Comparison of ENCODE assay signal across 1 cellular context in the genomic region with DNA sequence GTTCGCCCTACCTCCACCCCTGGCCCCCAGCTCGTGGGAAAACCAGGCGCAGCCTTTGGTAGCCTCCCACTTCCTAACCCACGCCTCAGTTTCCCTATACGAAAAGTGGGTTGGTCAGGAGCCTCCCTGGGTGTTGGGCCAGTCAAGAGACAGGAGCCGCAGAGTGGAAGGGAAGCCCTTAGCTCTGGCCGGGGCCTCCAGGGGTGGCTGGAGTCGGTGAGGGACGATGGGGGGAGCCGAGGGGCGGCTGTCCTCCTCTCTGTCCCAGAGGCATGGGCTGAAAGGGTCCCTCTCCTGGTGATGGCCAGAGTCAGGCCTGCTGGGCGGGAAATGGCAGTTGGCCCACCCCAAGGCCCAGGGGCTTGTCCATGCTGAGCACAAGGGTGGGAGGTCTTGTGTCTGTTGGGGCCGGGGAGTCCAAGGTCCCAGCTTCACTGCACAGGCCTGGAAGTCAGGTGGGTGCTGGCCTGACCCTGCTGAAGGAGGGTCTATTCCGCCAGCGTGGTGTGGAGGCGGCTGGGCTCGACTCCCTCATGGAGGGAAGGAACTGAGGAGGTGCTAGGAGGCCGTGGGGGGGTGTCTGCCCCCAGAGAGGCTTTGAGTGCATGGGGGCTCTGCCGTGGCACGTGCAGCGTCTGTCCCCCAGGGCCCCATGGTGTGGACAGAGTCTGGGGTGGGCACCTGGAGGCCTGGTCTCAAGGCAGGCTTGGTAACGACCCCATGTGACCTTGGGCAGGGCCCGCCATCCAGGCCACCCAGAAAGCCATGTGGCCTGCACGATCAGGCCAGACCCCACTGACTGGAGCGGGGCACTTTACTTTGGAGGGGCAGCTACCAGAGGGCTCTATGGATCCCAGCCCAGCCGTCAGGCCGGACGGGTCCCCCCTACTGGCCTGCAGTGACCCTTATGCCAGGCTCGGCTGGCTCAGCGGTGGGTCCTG.
TF ChIP-seq lines count a peak whose summit lies in the region.

No MANE protein-coding gene starts in this region.

TF ChIP-seq in A549, 52 proteins besides CTCF, POLR2A, EP300 and RAD21 (continued from another document):
- TF ChIP-seq, protein P1, sequence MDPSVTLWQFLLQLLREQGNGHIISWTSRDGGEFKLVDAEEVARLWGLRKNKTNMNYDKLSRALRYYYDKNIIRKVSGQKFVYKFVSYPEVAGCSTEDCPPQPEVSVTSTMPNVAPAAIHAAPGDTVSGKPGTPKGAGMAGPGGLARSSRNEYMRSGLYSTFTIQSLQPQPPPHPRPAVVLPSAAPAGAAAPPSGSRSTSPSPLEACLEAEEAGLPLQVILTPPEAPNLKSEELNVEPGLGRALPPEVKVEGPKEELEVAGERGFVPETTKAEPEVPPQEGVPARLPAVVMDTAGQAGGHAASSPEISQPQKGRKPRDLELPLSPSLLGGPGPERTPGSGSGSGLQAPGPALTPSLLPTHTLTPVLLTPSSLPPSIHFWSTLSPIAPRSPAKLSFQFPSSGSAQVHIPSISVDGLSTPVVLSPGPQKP (IDR thresholded peaks at IDR 0.05; ENCODE audit: low read depth, low read length): no peak
- peak; percentile 20; the same call in 1 of the 2 replicates for TF ChIP-seq TFCP2L1 (CRISPR knock-in tag; IDR thresholded peaks at IDR 0.05)
- TF ChIP-seq, protein P2, sequence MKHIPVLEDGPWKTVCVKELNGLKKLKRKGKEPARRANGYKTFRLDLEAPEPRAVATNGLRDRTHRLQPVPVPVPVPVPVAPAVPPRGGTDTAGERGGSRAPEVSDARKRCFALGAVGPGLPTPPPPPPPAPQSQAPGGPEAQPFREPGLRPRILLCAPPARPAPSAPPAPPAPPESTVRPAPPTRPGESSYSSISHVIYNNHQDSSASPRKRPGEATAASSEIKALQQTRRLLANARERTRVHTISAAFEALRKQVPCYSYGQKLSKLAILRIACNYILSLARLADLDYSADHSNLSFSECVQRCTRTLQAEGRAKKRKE (CRISPR knock-in tag; IDR thresholded peaks at IDR 0.05; ENCODE audit: low read depth): no peak
TF ChIP-seq in A549: peak in this region for 5.
